ENCODE assay signal across 17 cellular contexts in genomic region chr2:37645836-37646235, GRCh38. TPM values are rescaled to one million over a fixed set of nuclear protein-coding genes. Genes with fewer than 3 reads are reported as not detected.
DNase-seq lines count a peak whose midpoint lies in the region; ATAC-seq and TF ChIP-seq lines count a peak whose summit lies in the region.
"Had no signal": no experiment of that assay in that cellular context is flagged by ENCODE, and none has a peak within 500 bp of the region (broad histone marks: within the 10 kb centered on the region; RNA-seq: fewer than 3 reads in every experiment).

No MANE protein-coding gene starts in this region.

- H3K27me3 ChIP-seq in Panc1 (ENCODE audit: control insufficient read depth, insufficient read depth, low read length) (no peaks in the 10 kb centered on the region), sigmoid colon (no peaks in the 10 kb centered on the region)
- H3K27me3 ChIP-seq: hepatocyte had no signal

- 96 to 98% methylated on average over 9 of the region's 9 CpGs for WGBS in sigmoid colon, 2 donors

- H3K9me3 Mint-ChIP-seq in activated CD8-positive, alpha-beta memory T cell treated with anti-CD3 and anti-CD28 coated beads, Interleukin-2, amount 10 ng/mL, durations not matched to agents 7 days and 5 days (ENCODE audit: low read depth): peaks cover 3% of the 10 kb centered on the region
- H3K9me3 Mint-ChIP-seq in central memory CD8-positive, alpha-beta T cell: no peaks in the 10 kb centered on the region

- intact Hi-C loops in Panc1 (cut with micrococcal nuclease; ENCODE audit: unreplicated experiment) (no loop called here), sigmoid colon (cut with DNase I) (no loop called here)

- CTCF ChIA-PET in activated CD8-positive, alpha-beta memory T cell treated with anti-CD3 and anti-CD28 coated beads, Interleukin-2, amount 10 ng/mL, durations not matched to agents 7 days and 5 days (lab: Charles Lee): interaction anchor here (1.4 to 1.9 kb wide), 5 partner anchors 9 to 61 kb away, joined by 3 to 4 read pairs (median 4); partner anchors contain the start of gene CDC42EP3
- CTCF ChIA-PET in Panc1 (lab: Charles Lee): no interaction called here

- no peak for ATAC-seq in activated CD8-positive, alpha-beta memory T cell treated with anti-CD3 and anti-CD28 coated beads, Interleukin-2, amount 10 ng/mL, durations not matched to agents 7 days and 5 days
- ATAC-seq in Panc1 (0 out of 2 replicates have a peak, but pooled peaks have one; percentile 21), GM19324 (IDR thresholded peaks at IDR 0.05; ENCODE audit: low FRiP score, unreplicated experiment) (no peak), HG03135 (IDR thresholded peaks at IDR 0.05; ENCODE audit: unreplicated experiment) (no peak)
- ATAC-seq in central memory CD8-positive, alpha-beta T cell (replicated peaks; ENCODE audit: extremely low read depth, poor library complexity, severe bottlenecking): no peak
- ATAC-seq: left ventricle myocardium superior had no signal

- H3K4me3 ChIP-seq in Panc1 (ENCODE audit: low read depth in 2 of 2, low read length in 2 of 2) (no peak overlapping the region), sigmoid colon (no peak overlapping the region)
- H3K4me3 ChIP-seq: A549, hepatocyte, SK-N-MC had no signal

- peaks cover 72% of the 10 kb centered on the region for H3K36me3 Mint-ChIP-seq in activated CD8-positive, alpha-beta memory T cell treated with anti-CD3 and anti-CD28 coated beads, Interleukin-2, amount 10 ng/mL, durations not matched to agents 7 days and 5 days
- peaks cover 54% of the 10 kb centered on the region for H3K36me3 Mint-ChIP-seq in central memory CD8-positive, alpha-beta T cell (ENCODE audit: insufficient read depth)

- no peaks in the 10 kb centered on the region for H3K27me3 Mint-ChIP-seq in activated CD8-positive, alpha-beta memory T cell treated with anti-CD3 and anti-CD28 coated beads, Interleukin-2, amount 10 ng/mL, durations not matched to agents 7 days and 5 days
- no peaks in the 10 kb centered on the region for H3K27me3 Mint-ChIP-seq in central memory CD8-positive, alpha-beta T cell

- H3K27ac Mint-ChIP-seq in activated CD8-positive, alpha-beta memory T cell treated with anti-CD3 and anti-CD28 coated beads, Interleukin-2, amount 10 ng/mL, durations not matched to agents 7 days and 5 days: peak overlapping the region; percentile 79
- peak overlapping the region; percentile 47 for H3K27ac Mint-ChIP-seq in central memory CD8-positive, alpha-beta T cell (ENCODE audit: low read depth)

- H3K9me3 ChIP-seq in Panc1 (ENCODE audit: control insufficient read depth, insufficient read depth, low read depth, low read length): no peaks in the 10 kb centered on the region
- no peaks in the 10 kb centered on the region for H3K9me3 ChIP-seq in sigmoid colon
- H3K9me3 ChIP-seq: A549 had no signal

- in situ Hi-C loops in Panc1 (cut with HindIII; ENCODE audit: low pct_unique_long_range_greater_than_20kb, low sequenced_read_pairs): no loop called here

- TF ChIP-seq POLR2A in sigmoid colon (IDR thresholded peaks at IDR 0.05): no peak

- H3K27ac ChIP-seq in Panc1 (ENCODE audit: low read length): no peak overlapping the region
- H3K27ac ChIP-seq in sigmoid colon: peak overlapping the region in 3 of 4 donors; percentile 6 to 39 (median 16)
- H3K27ac ChIP-seq: hepatocyte, SK-N-MC had no signal

- TF ChIP-seq CTCF in Panc1 (IDR thresholded peaks at IDR 0.05): no peak
- TF ChIP-seq CTCF in sigmoid colon (IDR thresholded peaks at IDR 0.05): no peak

- no peaks in the 10 kb centered on the region for H3K4me1 ChIP-seq in Panc1 (ENCODE audit: control insufficient read depth, insufficient read depth, low read length)
- H3K4me1 ChIP-seq in sigmoid colon: peaks cover 0 to 86% (median 78%) of the 10 kb centered on the region in 4 donors

- H3K36me3 ChIP-seq in Panc1 (ENCODE audit: control insufficient read depth, insufficient read depth, low read length) (no peaks in the 10 kb centered on the region), sigmoid colon (peaks cover 0 to 50% (median 21%) of the 10 kb centered on the region in 4 donors)

- DNase-seq in activated CD8-positive, alpha-beta memory T cell treated with anti-CD3 and anti-CD28 coated beads, Interleukin-2, amount 10 ng/mL, durations not matched to agents 7 days and 5 days: no peak
- no peak for DNase-seq in activated CD8-positive, alpha-beta memory T cell treated with anti-CD3 and anti-CD28 coated beads for 24 hours
- no peak for DNase-seq in Panc1 (ENCODE audit: low read depth, low spot score)
- no peak for DNase-seq in central memory CD8-positive, alpha-beta T cell (ENCODE audit: low spot score in 2 of 2)
- DNase-seq in sigmoid colon: no peak
- no peak for DNase-seq in middle frontal gyrus (ENCODE audit: extremely low spot score, low spot score)
- DNase-seq: activated gamma-delta T cell treated with Interleukin-2 at 50 U/mL for 16 hours; caudate nucleus; DMS 273 treated with DMSO at 0.1 percent for 48 hours; left ventricle myocardium superior; NK-92 treated with Interleukin-12 subunit alpha and Interleukin-12 subunit beta, amount 100 ng/mL, for 24 hours; stimulated activated CD8-positive, alpha-beta memory T cell treated with anti-CD3 and anti-CD28 coated beads, Interleukin-4, amount 100 ng/mL, for 48 hours had no signal

- POLR2A ChIA-PET in Panc1 (lab: Charles Lee): no interaction called here

- no TSS peak for BruUV-seq in Panc1 (replicated peaks; lab: Mats Ljungman, UMichigan)

- H3K4me1 Mint-ChIP-seq in activated CD8-positive, alpha-beta memory T cell treated with anti-CD3 and anti-CD28 coated beads, Interleukin-2, amount 10 ng/mL, durations not matched to agents 7 days and 5 days: peaks cover 62% of the 10 kb centered on the region
- H3K4me1 Mint-ChIP-seq in central memory CD8-positive, alpha-beta T cell: peaks cover 90% of the 10 kb centered on the region

- no peak overlapping the region for H3K4me3 Mint-ChIP-seq in activated CD8-positive, alpha-beta memory T cell treated with anti-CD3 and anti-CD28 coated beads, Interleukin-2, amount 10 ng/mL, durations not matched to agents 7 days and 5 days
- peak overlapping the region; percentile 41 for H3K4me3 Mint-ChIP-seq in central memory CD8-positive, alpha-beta T cell

- no peak for TF ChIP-seq EP300 in sigmoid colon (IDR thresholded peaks at IDR 0.05)

RNA-seq across cellular contexts. Expression of gene CDC42EP3, which starts 25.6 kb away (rescaled TPM):
- total RNA-seq in activated CD8-positive, alpha-beta memory T cell treated with anti-CD3 and anti-CD28 coated beads, Interleukin-2, amount 10 ng/mL, durations not matched to agents 7 days and 5 days: 10 to 100 TPM; 27.6 to 32.5 TPM
- 6.1 TPM for total RNA-seq in Panc1 (2021; ENCODE audit: unreplicated experiment)
- polyA plus RNA-seq in Panc1 (2012; ENCODE audit: insufficient read length): 3.1 TPM
- 10 to 100 TPM; 41.1 to 84.5 (median 44.8) TPM for total RNA-seq in sigmoid colon
- polyA plus RNA-seq in sigmoid colon: 10 to 100 TPM; 10.9 to 20.4 (median 11.8) TPM
